Comparison of ENCODE assay signal across 24 cellular contexts in the genomic region with DNA sequence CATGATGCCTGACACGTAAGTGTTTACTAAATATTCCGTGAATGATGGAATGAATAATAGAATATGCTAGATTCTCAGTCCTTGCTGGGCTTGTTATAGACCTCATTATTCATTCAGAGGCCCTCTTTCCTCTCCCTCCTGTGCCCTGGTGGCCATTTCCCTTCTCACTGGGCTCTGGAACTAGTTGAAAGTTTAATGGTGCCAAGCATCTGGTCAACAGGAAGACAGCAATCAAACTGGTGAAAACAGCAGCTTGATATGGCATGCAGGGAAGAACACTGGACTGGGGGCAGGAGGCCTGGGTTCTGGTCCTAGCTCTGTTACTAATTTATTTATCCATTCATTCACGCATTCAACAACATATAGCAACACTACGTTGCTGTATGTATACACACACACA. TPM values are rescaled to one million over a fixed set of nuclear protein-coding genes. Genes with fewer than 3 reads are reported as not detected.
DNase-seq lines count a peak whose midpoint lies in the region; ATAC-seq and TF ChIP-seq lines count a peak whose summit lies in the region.
"Had no signal": no experiment of that assay in that cellular context is flagged by ENCODE, and none has a peak within 500 bp of the region (broad histone marks: within the 10 kb centered on the region; RNA-seq: fewer than 3 reads in every experiment).

No MANE protein-coding gene starts in this region.

- DNase-seq in breast epithelium (ENCODE audit: low spot score in 2 of 2) = no peak
- no peak for DNase-seq in MCF 10A (ENCODE audit: unreplicated experiment)
- DNase-seq in MM.1S = no peak
- peak; percentile 7 to 66 for DNase-seq in lung microvascular endothelial cell (ENCODE audit: low read depth in 2 of 2)
- DNase-seq in EL = no peak
- DNase-seq in stimulated activated CD4-positive, alpha-beta T cell treated with anti-CD3 and anti-CD28 coated beads, Interleukin-15, amount 100 ng/mL, for 24 hours = no peak
- DNase-seq: DMS 273 treated with DMSO at 0.1 percent for 48 hours, DMS79, GOT3, HFFc6, NCI-H1105 treated with DMSO at 0.1 percent for 48 hours, NCI-H1694, NCI-H2029 treated with DMSO at 0.1 percent for 48 hours, NCI-H2227 treated with DMSO at 0.1 percent for 48 hours, NCI-H526 treated with DMSO at 0.1 percent for 48 hours, SHP77 had no signal

- no peak overlapping the region for H3K27ac Mint-ChIP-seq in MCF 10A (ENCODE audit: low read depth, unreplicated experiment)
- H3K27ac Mint-ChIP-seq in activated T-helper 17 cell treated with anti-CD3 and anti-CD28 coated beads, Interleukin-2, amount 50 U/mL, for 72 hours = no peak overlapping the region
- H3K27ac Mint-ChIP-seq: CD8-positive, alpha-beta T cell; HFFc6; IgD-negative memory B cell had no signal

- no peak overlapping the region for H2AFZ ChIP-seq in MM.1S (ENCODE audit: low read length)

- H4K20me1 ChIP-seq in MM.1S (ENCODE audit: insufficient read depth, low read length) = no peaks in the 10 kb centered on the region

- H3K36me3 Mint-ChIP-seq in MCF 10A (ENCODE audit: insufficient read depth, unreplicated experiment) = peaks cover 5% of the 10 kb centered on the region
- no peaks in the 10 kb centered on the region for H3K36me3 Mint-ChIP-seq in activated T-helper 17 cell treated with anti-CD3 and anti-CD28 coated beads, Interleukin-2, amount 50 U/mL, for 72 hours (ENCODE audit: low read depth)
- H3K36me3 Mint-ChIP-seq: CD8-positive, alpha-beta T cell; IgD-negative memory B cell had no signal

- TF ChIP-seq POLR2A in breast epithelium (IDR thresholded peaks at IDR 0.05) = no peak

- no peak overlapping the region for H3K9ac ChIP-seq in MM.1S (ENCODE audit: low read length)

- intact Hi-C loops in breast epithelium (cut with DNase I; ENCODE audit: low total_unique reads) = no loop called here
- intact Hi-C loops in MCF 10A (cut with micrococcal nuclease) = no loop called here

- no peaks in the 10 kb centered on the region for H3K9me2 ChIP-seq in MM.1S (replicated peaks; ENCODE audit: insufficient read depth, low read length)

- H3K27ac ChIP-seq in breast epithelium = peak overlapping the region; percentile 38 to 83
- peak overlapping the region; percentile 49; the same call in 1 of the 2 replicates for H3K27ac ChIP-seq in MM.1S (ENCODE audit: low read length)
- H3K27ac ChIP-seq: RWPE1 had no signal

- H3F3A ChIP-seq in MM.1S (ENCODE audit: insufficient read depth, low read length) = peaks cover 13% of the 10 kb centered on the region

- H3K4me3 ChIP-seq in breast epithelium = no peak overlapping the region
- no peak overlapping the region for H3K4me3 ChIP-seq in MM.1S (ENCODE audit: low read length)
- H3K4me3 ChIP-seq: HAP-1 had no signal

- no peaks in the 10 kb centered on the region for H3K27me3 ChIP-seq in breast epithelium
- H3K27me3 ChIP-seq in MM.1S (replicated peaks; ENCODE audit: insufficient read depth, low read length) = peaks cover 35% of the 10 kb centered on the region

- H3K9me3 ChIP-seq in breast epithelium = peaks cover 0 to 4% of the 10 kb centered on the region in 2 donors
- no peaks in the 10 kb centered on the region for H3K9me3 ChIP-seq in MM.1S (replicated peaks; ENCODE audit: insufficient read depth, low read length)

- H3K9me3 Mint-ChIP-seq in MCF 10A (ENCODE audit: unreplicated experiment) = no peaks in the 10 kb centered on the region
- H3K9me3 Mint-ChIP-seq in activated T-helper 17 cell treated with anti-CD3 and anti-CD28 coated beads, Interleukin-2, amount 50 U/mL, for 72 hours = no peaks in the 10 kb centered on the region
- H3K9me3 Mint-ChIP-seq: CD8-positive, alpha-beta T cell; HFFc6; IgD-negative memory B cell had no signal

- BruUV-seq in MCF 10A (replicated peaks; lab: Mats Ljungman, UMichigan) = no TSS peak

- no peaks in the 10 kb centered on the region for H3K79me2 ChIP-seq in MM.1S (ENCODE audit: low read length)

- peak overlapping the region; percentile 24 for H3K4me2 ChIP-seq in MM.1S (ENCODE audit: low read depth, low read length)

- ATAC-seq in activated T-helper 17 cell treated with anti-CD3 and anti-CD28 coated beads, Interleukin-2, amount 50 U/mL, for 72 hours (replicated peaks) = peak; percentile 12
- no peak for ATAC-seq in HG03135 (IDR thresholded peaks at IDR 0.05; ENCODE audit: unreplicated experiment)
- ATAC-seq: Panc1 had no signal

- H3K4me1 Mint-ChIP-seq in MCF 10A (ENCODE audit: insufficient read depth, unreplicated experiment) = peaks cover 11% of the 10 kb centered on the region
- no peaks in the 10 kb centered on the region for H3K4me1 Mint-ChIP-seq in activated T-helper 17 cell treated with anti-CD3 and anti-CD28 coated beads, Interleukin-2, amount 50 U/mL, for 72 hours
- H3K4me1 Mint-ChIP-seq: IgD-negative memory B cell had no signal

- H3K4me3 Mint-ChIP-seq in MCF 10A (ENCODE audit: unreplicated experiment) = no peak overlapping the region
- no peak overlapping the region for H3K4me3 Mint-ChIP-seq in activated T-helper 17 cell treated with anti-CD3 and anti-CD28 coated beads, Interleukin-2, amount 50 U/mL, for 72 hours
- H3K4me3 Mint-ChIP-seq: CD8-positive, alpha-beta T cell; HFFc6; IgD-negative memory B cell had no signal

- H3K4me1 ChIP-seq in breast epithelium (peaks cover 0 to 6% of the 10 kb centered on the region in 2 donors), MM.1S (ENCODE audit: low read length) (peaks cover 10% of the 10 kb centered on the region)
- H3K4me1 ChIP-seq: HAP-1 had no signal

- no peaks in the 10 kb centered on the region for H3K27me3 Mint-ChIP-seq in MCF 10A (ENCODE audit: insufficient read depth, unreplicated experiment)
- H3K27me3 Mint-ChIP-seq in activated T-helper 17 cell treated with anti-CD3 and anti-CD28 coated beads, Interleukin-2, amount 50 U/mL, for 72 hours = no peaks in the 10 kb centered on the region
- H3K27me3 Mint-ChIP-seq: IgD-negative memory B cell had no signal

- POLR2A ChIA-PET in MCF 10A (lab: Yijun Ruan, JAX) = interaction anchor here (0.6 kb wide), 1 partner anchor 16 kb away, joined by 3 read pairs; no protein-coding TSS in a partner anchor

- TF ChIP-seq CTCF in breast epithelium (IDR thresholded peaks at IDR 0.05) (no peak), MCF 10A (IDR thresholded peaks at IDR 0.05; ENCODE audit: unreplicated experiment) (no peak), MM.1S (IDR thresholded peaks at IDR 0.05; ENCODE audit: low read length) (0 out of 2 replicates have a peak, but pooled peaks have one; percentile 6)

- CTCF ChIA-PET in MCF 10A (lab: Yijun Ruan, JAX) = no interaction called here

- no peaks in the 10 kb centered on the region for H3K36me3 ChIP-seq in breast epithelium
- H3K36me3 ChIP-seq in MM.1S (replicated peaks; ENCODE audit: insufficient read depth, low read length) = no peaks in the 10 kb centered on the region
- H3K36me3 ChIP-seq: HAP-1 had no signal

RNA-seq across cellular contexts. Expression of gene APOD, which starts 3.7 kb away (rescaled TPM):
- total RNA-seq in breast epithelium = 1,000 to 10,000 TPM in 2 of 3 donors, 100 to 1,000 TPM in 1; 651 to 2,224 (median 1,247) TPM
- total RNA-seq in MCF 10A (2022) = 0.83 and 1.9 TPM in 2 replicates
- 1 to 10 TPM in 1 of 2 donors, not detected in 1; 4.2 TPM for total RNA-seq in activated T-helper 17 cell treated with anti-CD3 and anti-CD28 coated beads, Interleukin-2, amount 50 U/mL, for 72 hours
- 2.4 and 144 TPM in 2 replicates for total RNA-seq in lung microvascular endothelial cell
- total RNA-seq: CD8-positive, alpha-beta T cell; OCI-LY7 had no signal

RNA-seq across cellular contexts. Expression of gene PPP1R2, which starts 44.3 kb away (rescaled TPM):
- total RNA-seq in breast epithelium = 10 to 100 TPM; 44.8 to 65.7 (median 61.6) TPM
- total RNA-seq in MCF 10A (2022) = 53.0 and 68.6 TPM in 2 replicates
- 100 to 1,000 TPM in 1 of 2 donors, 10 to 100 TPM in 1; 78.1 to 101 TPM for total RNA-seq in activated T-helper 17 cell treated with anti-CD3 and anti-CD28 coated beads, Interleukin-2, amount 50 U/mL, for 72 hours
- 147 and 434 TPM in 2 replicates for total RNA-seq in lung microvascular endothelial cell

Comparison
In these comparisons a context has a peak if more than half of its experiments do, and no peak if none do; other contexts are left out.
1. DNase-seq: peak in lung microvascular endothelial cell (2 of 2); none in breast epithelium (0 of 2), MCF 10A (single experiment), MM.1S (single experiment), EL (single experiment) and stimulated activated CD4-positive, alpha-beta T cell treated with anti-CD3 and anti-CD28 coated beads, Interleukin-15, amount 100 ng/mL, for 24 hours (single experiment).